Comparison of ENCODE assay signal across 7 cellular contexts in genomic region chr6:160695026-160695425, GRCh38. TPM values are rescaled to one million over a fixed set of nuclear protein-coding genes. Genes with fewer than 3 reads are reported as not detected.
"Had no signal": no experiment of that assay in that cellular context is flagged by ENCODE, and none has a peak within 500 bp of the region (broad histone marks: within the 10 kb centered on the region; RNA-seq: fewer than 3 reads in every experiment).

No MANE protein-coding gene starts in this region.

RNA-seq across cellular contexts. Expression of gene PLG, which starts 7.0 kb away (rescaled TPM):
- total RNA-seq: activated CD4-positive, alpha-beta memory T cell treated with anti-CD3 and anti-CD28 coated beads for 36 hours; activated naive CD4-positive, alpha-beta T cell treated with anti-CD3 and anti-CD28 coated beads, Interleukin-2, amount 50 U/mL, for 72 hours; breast epithelium; T-helper 2 cell treated with Interferon-gamma antibody and Interleukin-4, amounts not matched to agents 100 ng/mL and 5 ng/mL, for 36 hours had no signal

RNA-seq across cellular contexts. Expression of gene LPA, which starts 31.0 kb away (rescaled TPM):
- total RNA-seq: activated CD4-positive, alpha-beta memory T cell treated with anti-CD3 and anti-CD28 coated beads for 36 hours; activated CD4-positive, alpha-beta T cell treated with anti-CD3 and anti-CD28 coated beads, Interleukin-2, amount 10 ng/mL, durations not matched to agents 7 days and 5 days; activated naive CD4-positive, alpha-beta T cell treated with anti-CD3 and anti-CD28 coated beads, Interleukin-2, amount 50 U/mL, for 72 hours; Right ventricle myocardium superior; SJCRH30; T-helper 2 cell treated with Interferon-gamma antibody and Interleukin-4, amounts not matched to agents 100 ng/mL and 5 ng/mL, for 36 hours had no signal
